Comparison of ENCODE assay signal across 8 cellular contexts in genomic region chr14:104749958-104750529, GRCh38. TPM values are rescaled to one million over a fixed set of nuclear protein-coding genes. Genes with fewer than 3 reads are reported as not detected.
DNase-seq lines count a peak whose midpoint lies in the region; ATAC-seq and TF ChIP-seq lines count a peak whose summit lies in the region.
"Had no signal": no experiment of that assay in that cellular context is flagged by ENCODE, and none has a peak within 500 bp of the region (broad histone marks: within the 10 kb centered on the region; RNA-seq: fewer than 3 reads in every experiment).

No MANE protein-coding gene starts in this region.

- CTCF ChIA-PET in IMR-90 (lab: Yijun Ruan, JAX): no interaction called here

- POLR2A ChIA-PET in IMR-90 (lab: Charles Lee; ENCODE audit: unreplicated experiment): no interaction called here

- peak overlapping the region; percentile 61 for H2AK5ac ChIP-seq in IMR-90 (ENCODE audit: low read depth, low read length)

- BruUV-seq in IMR-90 (replicated peaks; lab: Mats Ljungman, UMichigan): no TSS peak

- H2BK20ac ChIP-seq in IMR-90 (ENCODE audit: low read depth, low read length): peak overlapping the region; percentile 71; the same call in 1 of the 2 replicates

- no peak for ATAC-seq in IMR-90 (ENCODE audit: low read depth)

- no peak overlapping the region for H3K4me2 ChIP-seq in IMR-90 (ENCODE audit: low read depth, low read length)

- H3K27me3 ChIP-seq in IMR-90 (ENCODE audit: control insufficient read depth, insufficient read depth, low read length) (no peaks in the 10 kb centered on the region), duodenal mucosa (ENCODE audit: control insufficient read depth in 1 of 2, insufficient read depth in 2 of 2, low read length in 2 of 2) (no peaks in the 10 kb centered on the region)

- H4K91ac ChIP-seq in IMR-90 (ENCODE audit: insufficient read depth, low read depth, low read length): peak overlapping the region; percentile 35

- no peak overlapping the region for H3K4me3 ChIP-seq in IMR-90 (ENCODE audit: insufficient read depth, low read depth, low read length)
- no peak overlapping the region for H3K4me3 ChIP-seq in duodenal mucosa (ENCODE audit: low read depth in 1 of 2, low read length in 2 of 2)

- TF ChIP-seq CTCF in IMR-90 (conservative IDR thresholded peaks at IDR 0.05; ENCODE audit: low read depth, low read length): no peak

- in situ Hi-C loops in IMR-90 (cut with MboI; ENCODE audit: low sequenced_read_pairs): no loop called here

- TF ChIP-seq POLR2A in IMR-90 (IDR thresholded peaks at IDR 0.05; ENCODE audit: low read depth, low read length): no peak

- H3K9me3 ChIP-seq in IMR-90 (ENCODE audit: control insufficient read depth, insufficient read depth, low read length): no peaks in the 10 kb centered on the region
- no peaks in the 10 kb centered on the region for H3K9me3 ChIP-seq in duodenal mucosa (ENCODE audit: control insufficient read depth in 1 of 2, low read length in 2 of 2)

- DNase-seq in IMR-90 (peak; percentile 48), smooth muscle cell of the brain vasculature (ENCODE audit: low read depth, low spot score) (peak; percentile 44), NCI-H2081 treated with DMSO at 0.1 percent for 48 hours (lab: John Stamatoyannopoulos, UW) (no peak), NCI-H2227 (lab: John Stamatoyannopoulos, UW; ENCODE audit: unreplicated experiment) (no peak)
- no peak for DNase-seq in stimulated activated naive CD4-positive, alpha-beta T cell treated with Interleukin-2 at 50 U/mL for 16 hours (lab: John Stamatoyannopoulos, UW)
- DNase-seq: endodermal cell, Kasumi-1 had no signal

- H2BK15ac ChIP-seq in IMR-90 (ENCODE audit: low read depth, low read length): 0 out of 3 replicates have a peak overlapping the region, but pooled peaks have one; percentile 14

- H3K4me1 ChIP-seq in IMR-90 (ENCODE audit: control insufficient read depth, insufficient read depth, low read length): peaks cover 33% of the 10 kb centered on the region
- peaks cover 52 to 53% of the 10 kb centered on the region in 2 donors for H3K4me1 ChIP-seq in duodenal mucosa (ENCODE audit: control insufficient read depth in 1 of 2, insufficient read depth in 2 of 2, low read length in 2 of 2)

- H2AK9ac ChIP-seq in IMR-90 (replicated peaks; ENCODE audit: low read depth, low read length, poor library complexity): peak overlapping the region; percentile 81

- peak overlapping the region; percentile 88 for H2BK5ac ChIP-seq in IMR-90 (ENCODE audit: low read depth, low read length, poor library complexity, severe bottlenecking)

- dilution Hi-C loops in IMR-90 (cut with HindIII; ENCODE audit: low sequenced_read_pairs, unreplicated experiment): no loop called here

- intact Hi-C loops in IMR-90 (cut with micrococcal nuclease): no loop called here

- TF ChIP-seq RAD21 in IMR-90 (IDR thresholded peaks at IDR 0.05; ENCODE audit: low read length): no peak

- 97% methylated on average over 5 of the region's 12 CpGs; no CpG with 5 or more reads in 1 of the 2 experiments for WGBS in IMR-90 (ENCODE audit: extremely low coverage in 2 of 2, insufficient read length in 1 of 2), 2 experiments

- H4K8ac ChIP-seq in IMR-90 (ENCODE audit: low read depth in 2 of 2, low read length in 2 of 2): peak overlapping the region; percentile 11 to 80; a peak in 2 of 4 replicates

- H3K23ac ChIP-seq in IMR-90 (ENCODE audit: low read depth, low read length): peak overlapping the region; percentile 48

- H3K9me1 ChIP-seq in IMR-90 (ENCODE audit: insufficient read depth, low read length): peaks cover 17% of the 10 kb centered on the region

- peak overlapping the region; percentile 67 for H3K14ac ChIP-seq in IMR-90 (replicated peaks; ENCODE audit: low read depth, low read length)

- peak overlapping the region; percentile 72; the same call in 1 of the 2 replicates for H2BK120ac ChIP-seq in IMR-90 (ENCODE audit: low read depth, low read length)

- H3K4ac ChIP-seq in IMR-90 (ENCODE audit: low read depth, low read length): peak overlapping the region; percentile 73

- peak overlapping the region; percentile 38; the same call in 1 of the 2 replicates for H3K56ac ChIP-seq in IMR-90 (ENCODE audit: extremely low read depth, insufficient read depth, low read length)

- H4K5ac ChIP-seq in IMR-90 (ENCODE audit: low read depth, low read length): peak overlapping the region; percentile 5; the same call in 1 of the 2 replicates

- H4K20me1 ChIP-seq in IMR-90 (ENCODE audit: insufficient read depth, low read length): peaks cover 19% of the 10 kb centered on the region

- peak overlapping the region; percentile 12; the same call in 1 of the 2 replicates for H3K18ac ChIP-seq in IMR-90 (ENCODE audit: low read depth, low read length)

- no peak overlapping the region for H3K9ac ChIP-seq in IMR-90 (ENCODE audit: low read depth, low read length)
- peak overlapping the region; percentile 13 to 63 for H3K9ac ChIP-seq in duodenal mucosa (ENCODE audit: low read depth in 1 of 2, low read length in 2 of 2)

- H3K27ac ChIP-seq in IMR-90 (ENCODE audit: insufficient read depth, low read length) (peak overlapping the region; percentile 64), duodenal mucosa (ENCODE audit: low read depth, low read length) (no peak overlapping the region)

- H3K36me3 ChIP-seq in IMR-90 (ENCODE audit: control insufficient read depth, insufficient read depth, low read length) (no peaks in the 10 kb centered on the region), duodenal mucosa (ENCODE audit: control insufficient read depth in 1 of 2, insufficient read depth in 2 of 2, low read length in 2 of 2) (no peaks in the 10 kb centered on the region)

- H3K79me1 ChIP-seq in IMR-90 (ENCODE audit: low read depth in 1 of 2, low read length in 2 of 2): peaks cover 0 to 17% of the 10 kb centered on the region in 2 experiments; a peak in 2 of 4 replicates

- H2AFZ ChIP-seq in IMR-90 (replicated peaks; ENCODE audit: low read length, poor library complexity): peak overlapping the region; percentile 84

TF ChIP-seq in IMR-90, 13 proteins besides CTCF, POLR2A, EP300 and RAD21:
- TF ChIP-seq USF2 (IDR thresholded peaks at IDR 0.05; ENCODE audit: low read depth, low read length) (peak; percentile 56), MXI1 (IDR thresholded peaks at IDR 0.05; ENCODE audit: borderline replicate concordance, low read depth, low read length) (no peak), CEBPB (IDR thresholded peaks at IDR 0.05; ENCODE audit: low read depth, low read length) (no peak), CHD1 (IDR thresholded peaks at IDR 0.05; ENCODE audit: low read depth, low read length) (no peak)
- TF ChIP-seq, protein P1, sequence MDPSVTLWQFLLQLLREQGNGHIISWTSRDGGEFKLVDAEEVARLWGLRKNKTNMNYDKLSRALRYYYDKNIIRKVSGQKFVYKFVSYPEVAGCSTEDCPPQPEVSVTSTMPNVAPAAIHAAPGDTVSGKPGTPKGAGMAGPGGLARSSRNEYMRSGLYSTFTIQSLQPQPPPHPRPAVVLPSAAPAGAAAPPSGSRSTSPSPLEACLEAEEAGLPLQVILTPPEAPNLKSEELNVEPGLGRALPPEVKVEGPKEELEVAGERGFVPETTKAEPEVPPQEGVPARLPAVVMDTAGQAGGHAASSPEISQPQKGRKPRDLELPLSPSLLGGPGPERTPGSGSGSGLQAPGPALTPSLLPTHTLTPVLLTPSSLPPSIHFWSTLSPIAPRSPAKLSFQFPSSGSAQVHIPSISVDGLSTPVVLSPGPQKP (IDR thresholded peaks at IDR 0.05; ENCODE audit: borderline replicate concordance, low read depth, low read length): no peak

RNA-seq across cellular contexts. Expression of gene SIVA1, which starts 2.9 kb away (rescaled TPM):
- 132 and 166 TPM in 2 replicates for total RNA-seq in IMR-90 (2012; rRNA removed)
- polyA plus RNA-seq in IMR-90 (2012; rRNA removed): 184 and 248 TPM in 2 replicates
- polyA plus RNA-seq in IMR-90 (2012; cell fraction: cytosol; rRNA removed): 392 and 403 TPM in 2 replicates
- 69.2 and 188 TPM in 2 replicates for polyA plus RNA-seq in IMR-90 (2012; cell fraction: nucleus; rRNA removed; ENCODE audit: low replicate concordance)

RNA-seq across cellular contexts. Expression of gene ADSS1, which starts 26.0 kb away (rescaled TPM):
- 1.8 and 2.5 TPM in 2 replicates for total RNA-seq in IMR-90 (2012; rRNA removed)
- polyA plus RNA-seq in IMR-90 (2012; rRNA removed): 3.9 and 5.2 TPM in 2 replicates
- polyA plus RNA-seq in IMR-90 (2012; cell fraction: cytosol; rRNA removed): 5.9 and 6.5 TPM in 2 replicates
- 28.6 and 32.1 TPM in 2 replicates for polyA plus RNA-seq in IMR-90 (2012; cell fraction: nucleus; rRNA removed; ENCODE audit: low replicate concordance)

RNA-seq across cellular contexts. Expression of gene AKT1, which starts 45.5 kb away (rescaled TPM):
- 182 and 193 TPM in 2 replicates for total RNA-seq in IMR-90 (2012; rRNA removed)
- polyA plus RNA-seq in IMR-90 (2012; rRNA removed): 221 and 242 TPM in 2 replicates
- polyA plus RNA-seq in IMR-90 (2012; cell fraction: cytosol; rRNA removed): 248 and 535 TPM in 2 replicates
- 317 and 551 TPM in 2 replicates for polyA plus RNA-seq in IMR-90 (2012; cell fraction: nucleus; rRNA removed; ENCODE audit: low replicate concordance)

RNA-seq across cellular contexts. Expression of gene ZBTB42, which starts 50.9 kb away (rescaled TPM):
- 1.1 and 1.3 TPM in 2 replicates for total RNA-seq in IMR-90 (2012; rRNA removed)
- polyA plus RNA-seq in IMR-90 (2012; rRNA removed): 2.3 and 3.6 TPM in 2 replicates
- polyA plus RNA-seq in IMR-90 (2012; cell fraction: cytosol; rRNA removed): 1.7 and 3.3 TPM in 2 replicates
- 1.2 and 2.1 TPM in 2 replicates for polyA plus RNA-seq in IMR-90 (2012; cell fraction: nucleus; rRNA removed; ENCODE audit: low replicate concordance)

Comparison
In these comparisons a context has a peak if more than half of its experiments do, and no peak if none do; other contexts are left out.
1. DNase-seq: peak in IMR-90 (single experiment) and smooth muscle cell of the brain vasculature (single experiment); none in NCI-H2081 treated with DMSO at 0.1 percent for 48 hours (single experiment), stimulated activated naive CD4-positive, alpha-beta T cell treated with Interleukin-2 at 50 U/mL for 16 hours (single experiment) and NCI-H2227 (single experiment).